ENCODE assay signal across 9 cellular contexts in the genomic region with DNA sequence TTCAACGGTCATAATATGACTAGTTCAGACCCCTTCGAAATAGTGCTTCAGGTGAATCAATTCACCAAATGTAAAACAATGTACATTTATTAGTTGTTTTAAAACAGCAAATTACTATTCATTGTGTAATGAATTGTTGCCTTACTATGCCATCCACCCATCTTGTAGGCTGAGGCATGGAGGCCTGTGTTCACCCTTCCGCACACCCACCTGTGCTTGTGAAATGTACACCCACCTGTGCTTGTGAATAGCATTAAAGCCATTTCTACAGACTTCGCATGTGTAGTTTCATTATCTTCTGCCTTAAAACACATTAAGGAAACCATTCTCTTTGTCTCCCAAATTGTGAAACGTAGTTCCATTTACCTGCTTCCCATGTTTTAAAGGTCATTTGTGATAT. TPM values are rescaled to one million over a fixed set of nuclear protein-coding genes. Genes with fewer than 3 reads are reported as not detected.
"Had no signal": no experiment of that assay in that cellular context is flagged by ENCODE, and none has a peak within 500 bp of the region (broad histone marks: within the 10 kb centered on the region; RNA-seq: fewer than 3 reads in every experiment).

No MANE protein-coding gene starts in this region.

- H3K36me3 ChIP-seq: HAP-1 had no signal

- H3K27ac Mint-ChIP-seq: IgD-negative memory B cell had no signal

- H3K4me3 Mint-ChIP-seq: IgD-negative memory B cell had no signal

- H3K4me1 ChIP-seq: HAP-1 had no signal

- H3K27ac ChIP-seq: GM23248, HL-60 had no signal

- DNase-seq: GM23248, GOT3, H7 had no signal

- H2AFZ ChIP-seq: GM23248 had no signal

- H3K36me3 Mint-ChIP-seq: IgD-negative memory B cell had no signal

- ATAC-seq: HCT116, HepG2 had no signal

- H3K9me3 ChIP-seq: HAP-1 had no signal

- H3K4me3 ChIP-seq: GM23248, HAP-1 had no signal

RNA-seq across cellular contexts. Expression of gene CLRN3, which starts 16.8 kb away (rescaled TPM):
- total RNA-seq: GM23248, H7, HepG2, HT1080 had no signal
- polyA plus RNA-seq: GM23248, HepG2, IgD-negative memory B cell had no signal
